In genomic region chr11:9264381-9265210, GRCh38 we compare ENCODE assay signal across 8 cellular contexts. TPM values are rescaled to one million over a fixed set of nuclear protein-coding genes. Genes with fewer than 3 reads are reported as not detected.
DNase-seq lines count a peak whose midpoint lies in the region; ATAC-seq and TF ChIP-seq lines count a peak whose summit lies in the region.

No MANE protein-coding gene starts in this region.

- H3K4me1 ChIP-seq in HEK293 (ENCODE audit: control insufficient read depth, insufficient read depth, low read length) (peaks cover 4% of the 10 kb centered on the region), esophagus muscularis mucosa (peaks cover 38 to 47% (median 42%) of the 10 kb centered on the region in 4 donors), mucosa of rectum (ENCODE audit: control insufficient read depth in 2 of 2, insufficient read depth in 2 of 2, low read length in 2 of 2) (peaks cover 4 to 9% of the 10 kb centered on the region in 2 donors)

- POLR2A ChIA-PET in HEK293 (lab: Yijun Ruan, JAX), result interaction anchor here (0.8 to 2.0 kb wide), 9 partner anchors 11 to 127 kb away, joined by 3 to 9 read pairs (median 5); partner anchors contain the start of genes IPO7 and TMEM41B

- CTCF ChIA-PET in HEK293 (lab: Yijun Ruan, JAX), result interaction anchor here (0.9 to 1.0 kb wide), 2 partner anchors 17 to 188 kb away, joined by 3 to 4 read pairs; no protein-coding TSS in a partner anchor
- CTCF ChIA-PET in activated CD8-positive, alpha-beta memory T cell treated with anti-CD3 and anti-CD28 coated beads, Interleukin-2, amount 10 ng/mL, durations not matched to agents 7 days and 5 days (lab: Charles Lee), result interaction anchor here (0.6 to 1.5 kb wide), 6 partner anchors 9 to 98 kb away, joined by 3 to 6 read pairs (median 4); no protein-coding TSS in a partner anchor

- intact Hi-C loops in esophagus muscularis mucosa (cut with DNase I), result loop anchor here (5.0 to 10.0 kb wide), 4 partner anchors 48 to 198 kb away; partner anchors contain the start of genes IPO7, TMEM41B and ZNF143

- H3K4me1 Mint-ChIP-seq in activated CD8-positive, alpha-beta memory T cell treated with anti-CD3 and anti-CD28 coated beads, Interleukin-2, amount 10 ng/mL, durations not matched to agents 7 days and 5 days, result peaks cover 33% of the 10 kb centered on the region

- TF ChIP-seq EP300 in esophagus muscularis mucosa (IDR thresholded peaks at IDR 0.05), result no peak

- H3K9me3 ChIP-seq in HEK293 (ENCODE audit: control insufficient read depth, insufficient read depth, low read depth, low read length), result no peaks in the 10 kb centered on the region
- H3K9me3 ChIP-seq in esophagus muscularis mucosa, result no peaks in the 10 kb centered on the region
- no peaks in the 10 kb centered on the region for H3K9me3 ChIP-seq in mucosa of rectum (ENCODE audit: control insufficient read depth in 2 of 2, low read length in 2 of 2)

- peak overlapping the region; percentile 81 for H3K4me3 Mint-ChIP-seq in activated CD8-positive, alpha-beta memory T cell treated with anti-CD3 and anti-CD28 coated beads, Interleukin-2, amount 10 ng/mL, durations not matched to agents 7 days and 5 days

- no peak for TF ChIP-seq CTCF in GM06990 (IDR thresholded peaks at IDR 0.05; ENCODE audit: insufficient read depth, low read length, poor library complexity, severe bottlenecking)
- no peak for TF ChIP-seq CTCF in HEK293 (tag by site-specific recombination; IDR thresholded peaks at IDR 0.05)
- TF ChIP-seq CTCF in NB4 (IDR thresholded peaks at IDR 0.05; ENCODE audit: low read depth, low read length), result no peak
- TF ChIP-seq CTCF in esophagus muscularis mucosa (IDR thresholded peaks at IDR 0.05), result no peak

- peak; percentile 37 for ATAC-seq in activated CD8-positive, alpha-beta memory T cell treated with anti-CD3 and anti-CD28 coated beads, Interleukin-2, amount 10 ng/mL, durations not matched to agents 7 days and 5 days

- peak; percentile 48 for DNase-seq in GM06990 (ENCODE audit: extremely low read depth, insufficient read length)
- DNase-seq in NB4 (ENCODE audit: low read depth), result peak; percentile 93
- DNase-seq in activated CD8-positive, alpha-beta memory T cell treated with anti-CD3 and anti-CD28 coated beads, Interleukin-2, amount 10 ng/mL, durations not matched to agents 7 days and 5 days, result peak; percentile 57
- peak; percentile 92 for DNase-seq in esophagus muscularis mucosa (ENCODE audit: extremely low spot score)
- peak in 46 of 49 donors; percentile 4 to 81 (median 42) for DNase-seq in substantia nigra (lab: John Stamatoyannopoulos, UW)
- no peak for DNase-seq in NCI-H2171 (lab: John Stamatoyannopoulos, UW)

- H3K27me3 ChIP-seq in GM06990 (replicated peaks; ENCODE audit: control insufficient read depth, insufficient read depth, low read length), result no peaks in the 10 kb centered on the region
- H3K27me3 ChIP-seq in esophagus muscularis mucosa, result no peaks in the 10 kb centered on the region
- peaks cover 0 to 2% of the 10 kb centered on the region in 2 donors for H3K27me3 ChIP-seq in mucosa of rectum (ENCODE audit: control insufficient read depth in 2 of 2, insufficient read depth in 2 of 2, low read length in 2 of 2)

- H3K36me3 ChIP-seq in GM06990 (ENCODE audit: control insufficient read depth, insufficient read depth, low read length), result no peaks in the 10 kb centered on the region
- H3K36me3 ChIP-seq in HEK293 (ENCODE audit: control insufficient read depth in 2 of 2, insufficient read depth in 1 of 2, low read length in 2 of 2), result no peaks in the 10 kb centered on the region
- no peaks in the 10 kb centered on the region for H3K36me3 ChIP-seq in esophagus muscularis mucosa
- no peaks in the 10 kb centered on the region for H3K36me3 ChIP-seq in mucosa of rectum (ENCODE audit: control insufficient read depth in 2 of 2, insufficient read depth in 2 of 2, low read length in 2 of 2)

- H3K27me3 Mint-ChIP-seq in activated CD8-positive, alpha-beta memory T cell treated with anti-CD3 and anti-CD28 coated beads, Interleukin-2, amount 10 ng/mL, durations not matched to agents 7 days and 5 days, result peaks cover 66% of the 10 kb centered on the region

- H3K4me3 ChIP-seq in GM06990 (replicated peaks; ENCODE audit: low read depth, low read length) (peak overlapping the region; percentile 84), HEK293 (ENCODE audit: low read depth, low read length) (peak overlapping the region; percentile 88), NB4 (ENCODE audit: low read depth, low read length) (peak overlapping the region; percentile 91), esophagus muscularis mucosa (peak overlapping the region; percentile 84 to 100 (median 89)), mucosa of rectum (ENCODE audit: low read length in 2 of 2) (peak overlapping the region; percentile 76 to 82)

- peak overlapping the region; percentile 87 for H3K27ac Mint-ChIP-seq in activated CD8-positive, alpha-beta memory T cell treated with anti-CD3 and anti-CD28 coated beads, Interleukin-2, amount 10 ng/mL, durations not matched to agents 7 days and 5 days

- under 1% methylated on average over 24 of the region's 75 CpGs for WGBS in esophagus muscularis mucosa

- TF ChIP-seq POLR2A in NB4 (IDR thresholded peaks at IDR 0.05; ENCODE audit: extremely low read depth, insufficient read length) (peak; percentile 34), esophagus muscularis mucosa (IDR thresholded peaks at IDR 0.05; ENCODE audit: low read depth) (no peak)

- no peaks in the 10 kb centered on the region for H3K9me3 Mint-ChIP-seq in activated CD8-positive, alpha-beta memory T cell treated with anti-CD3 and anti-CD28 coated beads, Interleukin-2, amount 10 ng/mL, durations not matched to agents 7 days and 5 days (ENCODE audit: low read depth)

- peaks cover 2% of the 10 kb centered on the region for H3K36me3 Mint-ChIP-seq in activated CD8-positive, alpha-beta memory T cell treated with anti-CD3 and anti-CD28 coated beads, Interleukin-2, amount 10 ng/mL, durations not matched to agents 7 days and 5 days

- H3K9ac ChIP-seq in mucosa of rectum (ENCODE audit: low read depth in 1 of 2, low read length in 2 of 2), result peak overlapping the region; percentile 72 to 78

- H3K27ac ChIP-seq in HEK293 (ENCODE audit: extremely low read depth, low read depth, low read length), result peak overlapping the region; percentile 76
- peak overlapping the region; percentile 96 to 100 (median 98) for H3K27ac ChIP-seq in esophagus muscularis mucosa (replicated peaks in 1 of 4)
- peak overlapping the region; percentile 77 to 86 for H3K27ac ChIP-seq in mucosa of rectum (ENCODE audit: low read depth in 2 of 2, low read length in 2 of 2)
- peak overlapping the region; percentile 93 for H3K27ac ChIP-seq in substantia nigra (ENCODE audit: low read depth, low read length, poor library complexity, severe bottlenecking)

TF ChIP-seq in HEK293, 187 proteins besides CTCF, POLR2A, EP300 and RAD21 (continues in another document):
- TF ChIP-seq ZNF747 (tag by site-specific recombination; IDR thresholded peaks at IDR 0.05) (no peak), ZBTB17 (tag by site-specific recombination; IDR thresholded peaks at IDR 0.05) (peak; percentile 40; the same call in 1 of the 2 replicates), ZNF530 (tag by site-specific recombination; IDR thresholded peaks at IDR 0.05; ENCODE audit: low read depth) (no peak), GLIS2 (tag by site-specific recombination; IDR thresholded peaks at IDR 0.05) (peak; percentile 12; the same call in 1 of the 2 replicates), ZNF366 (tag by site-specific recombination; conservative IDR thresholded peaks at IDR 0.05) (no peak), ZNF639 (tag by site-specific recombination; IDR thresholded peaks at IDR 0.05) (no peak), ZBTB26 (tag by site-specific recombination; optimal IDR thresholded peaks at IDR 0.05) (peak; percentile 74), HOXD13 (CRISPR knock-in tag; IDR thresholded peaks at IDR 0.05; ENCODE audit: borderline replicate concordance) (0 out of 2 replicates have a peak, but pooled peaks have one; percentile 12), ZBTB8A (tag by site-specific recombination; IDR thresholded peaks at IDR 0.05) (peak; percentile 84; the same call in 1 of the 2 replicates)

RNA-seq across cellular contexts. Expression of gene DENND5A, which starts 0.6 kb away (rescaled TPM):
- 10 to 100 TPM; 15.9 to 19.0 TPM for total RNA-seq in activated CD8-positive, alpha-beta memory T cell treated with anti-CD3 and anti-CD28 coated beads, Interleukin-2, amount 10 ng/mL, durations not matched to agents 7 days and 5 days
- total RNA-seq in esophagus muscularis mucosa, result 100 to 1,000 TPM; 103 to 135 (median 108) TPM

RNA-seq across cellular contexts. Expression of gene TMEM41B, which starts 49.8 kb away (rescaled TPM):
- total RNA-seq in activated CD8-positive, alpha-beta memory T cell treated with anti-CD3 and anti-CD28 coated beads, Interleukin-2, amount 10 ng/mL, durations not matched to agents 7 days and 5 days, result 10 to 100 TPM; 25.7 to 27.3 TPM
- total RNA-seq in esophagus muscularis mucosa, result 10 to 100 TPM; 13.3 to 21.1 (median 17.4) TPM

Comparison
In these comparisons a context has a peak if more than half of its experiments do, and no peak if none do; other contexts are left out.
1. RNA of gene DENND5A, which starts 0.6 kb away (total RNA-seq): 103 to 135 TPM in esophagus muscularis mucosa; 15.9 to 19.0 TPM in activated CD8-positive, alpha-beta memory T cell treated with anti-CD3 and anti-CD28 coated beads, Interleukin-2, amount 10 ng/mL, durations not matched to agents 7 days and 5 days; every median in the first group is over 4 times any median in the second.
2. Peak in every context shown above with its lines, with median percentiles within 50 percentile points of each other: H3K4me3 ChIP-seq and H3K27ac ChIP-seq.